ENCODE assay signal across 8 cellular contexts in genomic region chr21:42878678-42878992, GRCh38. TPM values are rescaled to one million over a fixed set of nuclear protein-coding genes. Genes with fewer than 3 reads are reported as not detected.
A peak's percentile ranks its signal among the peaks of the same experiment; 100 is the strongest.
DNase-seq lines count a peak whose midpoint lies in the region; ATAC-seq, FAIRE-seq and TF ChIP-seq lines count a peak whose summit lies in the region.

No MANE protein-coding gene starts in this region.

- no TSS peak for BruUV-seq in K562 (replicated peaks; lab: Mats Ljungman, UMichigan)

- H3K9ac ChIP-seq in K562 (ENCODE audit: insufficient read depth in 1 of 2, low read depth in 2 of 2, low read length in 2 of 2), result peak overlapping the region; percentile 94 to 98

- TF ChIP-seq RAD21 in K562 (CRISPR knock-in tag; conservative IDR thresholded peaks at IDR 0.05 in 1 of 2, IDR thresholded peaks at IDR 0.05 in 1 of 2), result no peak

- ATAC-seq in GM19025 (IDR thresholded peaks at IDR 0.05; ENCODE audit: low read depth, unreplicated experiment) (peak; percentile 9), HG03196 (IDR thresholded peaks at IDR 0.05; ENCODE audit: unreplicated experiment) (peak; percentile 33), K562 (peak; percentile 59; the same call in 2 of the 3 replicates)

- H3K4me1 ChIP-seq in K562 (replicated peaks in 1 of 2; ENCODE audit: control insufficient read depth in 2 of 2, insufficient read depth in 2 of 2, low read length in 2 of 2) (peaks cover 0 to 11% of the 10 kb centered on the region in 2 experiments; a peak in 2 of 5 replicates), mesodermal cell (ENCODE audit: control insufficient read depth, insufficient read depth, low read length, poor library complexity, severe bottlenecking) (no peaks in the 10 kb centered on the region)

- no peak for TF ChIP-seq EP300 in K562 (IDR thresholded peaks at IDR 0.05; ENCODE audit: low read length)

- H3K27me3 ChIP-seq in K562 (ENCODE audit: control insufficient read depth in 2 of 2, insufficient read depth in 2 of 2, low read length in 2 of 2), result no peaks in the 10 kb centered on the region

- no peaks in the 10 kb centered on the region for H4K20me1 ChIP-seq in K562 (replicated peaks; ENCODE audit: control insufficient read depth, insufficient read depth, low read length)

- FAIRE-seq in K562 (lab: Jason Lieb, UNC), result no peak

- H3K9me3 ChIP-seq in K562 (replicated peaks; ENCODE audit: control insufficient read depth, insufficient read depth, low read depth, low read length) (no peaks in the 10 kb centered on the region; the same call in 1 of the 2 replicates), mesodermal cell (ENCODE audit: control insufficient read depth, low read length) (no peaks in the 10 kb centered on the region)

- TF ChIP-seq CTCF in K562 (IDR thresholded peaks at IDR 0.05 in 2 of 3, conservative IDR thresholded peaks at IDR 0.05 in 1 of 3; ENCODE audit: insufficient read depth in 2 of 3, low read depth in 1 of 3, low read length in 3 of 3), result no peak

- in situ Hi-C loops in K562 (cut with MboI), result no loop called here

- TF ChIP-seq POLR2A in K562 (conservative IDR thresholded peaks at IDR 0.05), result no peak

- no peak for DNase-seq in K562 (ENCODE audit: extremely low read depth in 1 of 4, low spot score in 3 of 4)
- no peak for DNase-seq in CD1c-positive myeloid dendritic cell (ENCODE audit: extremely low spot score)
- DNase-seq in stimulated activated CD4-positive, alpha-beta T cell treated with anti-CD3 and anti-CD28 coated beads, Interleukin-1b, Interleukin-23, amount 100 ng/mL, for 48 hours, result no peak
- DNase-seq in anterior cingulate cortex (lab: John Stamatoyannopoulos, UW), result no peak
- no peak for DNase-seq in KG1 (lab: John Stamatoyannopoulos, UW)

- H3K4me3 ChIP-seq in K562 (peak overlapping the region; percentile 76), mesodermal cell (ENCODE audit: extremely low read depth, insufficient read depth, low read length, poor library complexity, severe bottlenecking) (peak overlapping the region; percentile 77)

- intact Hi-C loops in K562 (cut with micrococcal nuclease), result loop anchor here (5.0 kb wide), 2 partner anchors 44 to 94 kb away; partner anchors contain the start of gene PKNOX1

- WGBS in K562 (ENCODE audit: insufficient coverage, low coverage, missing lambda C conversion rate), result 0% methylated on average over 15 of the region's 15 CpGs
- WGBS in mesodermal cell (ENCODE audit: insufficient coverage in 2 of 2), 2 experiments, result 0 to 1% methylated on average over 11 of the region's 15 CpGs

- no peaks in the 10 kb centered on the region for H3K9me1 ChIP-seq in K562 (ENCODE audit: control insufficient read depth, insufficient read depth, low read length)

- POLR2A ChIA-PET in K562 (lab: Yijun Ruan, JAX), result interaction anchor here (0.5 to 2.1 kb wide), 6 partner anchors 8 to 80 kb away, joined by 3 to 15 read pairs (median 6); partner anchors contain the start of gene NDUFV3

- H3K27ac ChIP-seq in K562 (ENCODE audit: extremely low read depth, low read depth, low read length) (peak overlapping the region; percentile 91), mesodermal cell (ENCODE audit: low read depth, low read length, severe bottlenecking) (peak overlapping the region; percentile 91)

- H2AFZ ChIP-seq in K562 (ENCODE audit: low read depth, low read length), result peak overlapping the region; percentile 83

- CTCF ChIA-PET in K562 (lab: Yijun Ruan, JAX; ENCODE audit: low intra/inter-chr PET ratio), result no interaction called here

- peaks cover 47% of the 10 kb centered on the region for H3K36me3 ChIP-seq in K562 (ENCODE audit: control insufficient read depth, insufficient read depth, low read length)
- H3K36me3 ChIP-seq in mesodermal cell (ENCODE audit: control insufficient read depth, insufficient read depth, low read length), result peaks cover 24% of the 10 kb centered on the region

- peak overlapping the region; percentile 99 for H3K4me2 ChIP-seq in K562 (ENCODE audit: insufficient read depth, low read length)

- H3K79me2 ChIP-seq in K562 (ENCODE audit: control insufficient read depth, insufficient read depth, low read length), result peaks cover 62% of the 10 kb centered on the region

TF ChIP-seq in K562, 482 proteins besides CTCF, POLR2A, EP300 and RAD21 (continues in another document):
- 0 out of 2 replicates have a peak, but pooled peaks have one; percentile 2 for TF ChIP-seq SMC3 (conservative IDR thresholded peaks at IDR 0.05; ENCODE audit: insufficient read depth, low read depth, low read length)
- no peak for TF ChIP-seq ZFPM2 (CRISPR knock-in tag; IDR thresholded peaks at IDR 0.05)
- no peak for TF ChIP-seq THRAP3 (IDR thresholded peaks at IDR 0.05; ENCODE audit: borderline replicate concordance)
- TF ChIP-seq, protein P1, sequence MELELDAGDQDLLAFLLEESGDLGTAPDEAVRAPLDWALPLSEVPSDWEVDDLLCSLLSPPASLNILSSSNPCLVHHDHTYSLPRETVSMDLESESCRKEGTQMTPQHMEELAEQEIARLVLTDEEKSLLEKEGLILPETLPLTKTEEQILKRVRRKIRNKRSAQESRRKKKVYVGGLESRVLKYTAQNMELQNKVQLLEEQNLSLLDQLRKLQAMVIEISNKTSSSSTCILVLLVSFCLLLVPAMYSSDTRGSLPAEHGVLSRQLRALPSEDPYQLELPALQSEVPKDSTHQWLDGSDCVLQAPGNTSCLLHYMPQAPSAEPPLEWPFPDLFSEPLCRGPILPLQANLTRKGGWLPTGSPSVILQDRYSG (tag; conservative IDR thresholded peaks at IDR 0.05; ENCODE audit: low read depth), result no peak
- TF ChIP-seq ZSCAN29 (IDR thresholded peaks at IDR 0.05), result no peak

RNA-seq across cellular contexts. Expression of gene WDR4, which starts 0.7 kb away (rescaled TPM):
- total RNA-seq in K562 (2011; cell fraction: chromatin; rRNA removed; ENCODE audit: low replicate concordance), result 107 and 254 TPM in 2 replicates
- 147 and 151 TPM in 2 replicates for total RNA-seq in K562 (2011; cell fraction: nucleolus; rRNA removed)
- total RNA-seq in K562 (2011; cell fraction: nucleoplasm; rRNA removed), result 105 and 112 TPM in 2 replicates
- total RNA-seq in K562 (2014; rRNA removed), result 30.2 and 41.6 TPM in 2 replicates
- 21.4 and 29.7 TPM in 2 replicates for total RNA-seq in K562 (2014; rRNA removed; fragmentation: Illumina TruSeq; extraction: Trizol)
- total RNA-seq in K562 (2015; rRNA removed; fragmentation: Illumina TruSeq; extraction: Trizol), result 43.4 and 44.3 TPM in 2 replicates
- 95.3 and 95.4 TPM in 2 replicates for total RNA-seq in K562 (2021)
- polyA plus RNA-seq in K562 (2011; rRNA removed), result 32.1 and 32.8 TPM in 2 replicates
- polyA plus RNA-seq in K562 (2011; cell fraction: cytosol; rRNA removed), result 48.9 and 72.1 TPM in 2 replicates
- 84.3 and 132 TPM in 2 replicates for polyA plus RNA-seq in K562 (2011; cell fraction: nucleus; rRNA removed)
- polyA plus RNA-seq in K562 (2012), result 36.0 and 81.8 TPM in 2 replicates
- 48.1 and 59.6 TPM in 2 replicates for polyA plus RNA-seq in K562 (2014; fragmentation: Illumina TruSeq; extraction: Trizol)
- 10 to 100 TPM in 1 of 2 experiments, 1 to 10 TPM in 1; 5.4 to 26.3 TPM for polyA plus RNA-seq in K562 (2014; fragmentation: Nextera tagmentation; extraction: Ambion mirVana)
- polyA plus RNA-seq in K562 (2014; rRNA removed), result 76.3 and 90.2 TPM in 2 replicates
- 22.9 and 34.7 TPM in 2 replicates for polyA minus RNA-seq in K562 (2011; rRNA and poly(A)+ RNA removed)
- polyA minus RNA-seq in K562 (2011; cell fraction: cytosol; rRNA and poly(A)+ RNA removed), result 29.9 and 35.5 TPM in 2 replicates
- 51.3 and 54.0 TPM in 2 replicates for polyA minus RNA-seq in K562 (2011; cell fraction: nucleus; rRNA and poly(A)+ RNA removed)
- 6.7 TPM for polyA plus RNA-seq in mesodermal cell (2013, experiment 1 of 2)
- polyA plus RNA-seq in mesodermal cell (2013, experiment 2 of 2), result 7.6 TPM

RNA-seq across cellular contexts. Expression of gene NDUFV3, which starts 14.5 kb away (rescaled TPM):
- 82.4 and 114 TPM in 2 replicates for total RNA-seq in K562 (2011; cell fraction: chromatin; rRNA removed; ENCODE audit: low replicate concordance)
- total RNA-seq in K562 (2011; cell fraction: nucleolus; rRNA removed), result 48.2 and 54.4 TPM in 2 replicates
- 61.2 and 67.6 TPM in 2 replicates for total RNA-seq in K562 (2011; cell fraction: nucleoplasm; rRNA removed)
- 87.8 and 89.7 TPM in 2 replicates for total RNA-seq in K562 (2014; rRNA removed)
- 74.3 and 81.5 TPM in 2 replicates for total RNA-seq in K562 (2014; rRNA removed; fragmentation: Illumina TruSeq; extraction: Trizol)
- 79.7 and 80.6 TPM in 2 replicates for total RNA-seq in K562 (2015; rRNA removed; fragmentation: Illumina TruSeq; extraction: Trizol)
- 65.7 and 68.3 TPM in 2 replicates for total RNA-seq in K562 (2021)
- polyA plus RNA-seq in K562 (2011; rRNA removed), result 37.2 and 41.9 TPM in 2 replicates
- polyA plus RNA-seq in K562 (2011; cell fraction: cytosol; rRNA removed), result 43.0 and 44.1 TPM in 2 replicates
- polyA plus RNA-seq in K562 (2011; cell fraction: nucleus; rRNA removed), result 40.0 and 49.0 TPM in 2 replicates
- polyA plus RNA-seq in K562 (2012), result 58.0 and 60.8 TPM in 2 replicates
- 63.0 and 77.9 TPM in 2 replicates for polyA plus RNA-seq in K562 (2014; fragmentation: Illumina TruSeq; extraction: Trizol)
- polyA plus RNA-seq in K562 (2014; fragmentation: Nextera tagmentation; extraction: Ambion mirVana), result 10 to 100 TPM; 19.1 to 23.6 TPM
- polyA plus RNA-seq in K562 (2014; rRNA removed), result 67.2 and 80.0 TPM in 2 replicates
- 39.0 and 44.5 TPM in 2 replicates for polyA minus RNA-seq in K562 (2011; rRNA and poly(A)+ RNA removed)
- polyA minus RNA-seq in K562 (2011; cell fraction: cytosol; rRNA and poly(A)+ RNA removed), result 35.1 and 42.7 TPM in 2 replicates
- polyA minus RNA-seq in K562 (2011; cell fraction: nucleus; rRNA and poly(A)+ RNA removed), result 11.7 and 20.2 TPM in 2 replicates
- 30.8 TPM for polyA plus RNA-seq in mesodermal cell (2013, experiment 1 of 2)
- 28.9 TPM for polyA plus RNA-seq in mesodermal cell (2013, experiment 2 of 2)

RNA-seq across cellular contexts. Expression of gene ERVH48-1, which starts 46.8 kb away (rescaled TPM):
- total RNA-seq in K562 (2011; cell fraction: chromatin; rRNA removed; ENCODE audit: low replicate concordance), result 0.23 and 0.28 TPM in 2 replicates
- 0.13 TPM in 1 of 2 replicates, not detected in the other for total RNA-seq in K562 (2011; cell fraction: nucleolus; rRNA removed)
- 0.51 and 0.53 TPM in 2 replicates for total RNA-seq in K562 (2011; cell fraction: nucleoplasm; rRNA removed)
- total RNA-seq in K562 (2014; rRNA removed) (0.09 TPM in 1 of 2 replicates, not detected in the other), K562 (2014; rRNA removed; fragmentation: Illumina TruSeq; extraction: Trizol) (0.06 TPM in 1 of 2 replicates, not detected in the other), K562 (2015; rRNA removed; fragmentation: Illumina TruSeq; extraction: Trizol) (0.08 TPM in 1 of 2 replicates, not detected in the other), K562 (2021) (0.09 TPM in 1 of 2 replicates, not detected in the other)
- polyA plus RNA-seq in K562 (2011; rRNA removed) (0.22 and 0.49 TPM in 2 replicates), K562 (2014; fragmentation: Illumina TruSeq; extraction: Trizol) (0.07 and 0.16 TPM in 2 replicates), K562 (2014; fragmentation: Nextera tagmentation; extraction: Ambion mirVana) (under 1 TPM; 0.08 to 0.15 TPM), K562 (2014; rRNA removed) (0.11 and 0.20 TPM in 2 replicates)
- 0.25 and 0.32 TPM in 2 replicates for polyA plus RNA-seq in K562 (2011; cell fraction: cytosol; rRNA removed)
- 0.13 and 0.27 TPM in 2 replicates for polyA plus RNA-seq in K562 (2011; cell fraction: nucleus; rRNA removed)
- polyA plus RNA-seq in K562 (2012), result 0.28 and 0.31 TPM in 2 replicates
- 0.06 and 0.07 TPM in 2 replicates for polyA minus RNA-seq in K562 (2011; rRNA and poly(A)+ RNA removed)
- not detected in 2 replicates for polyA minus RNA-seq in K562 (2011; cell fraction: cytosol; rRNA and poly(A)+ RNA removed)
- not detected in 2 replicates for polyA minus RNA-seq in K562 (2011; cell fraction: nucleus; rRNA and poly(A)+ RNA removed)
- polyA plus RNA-seq in mesodermal cell (2013, experiment 1 of 2), result 34.9 TPM
- polyA plus RNA-seq in mesodermal cell (2013, experiment 2 of 2), result 42.0 TPM

Comparison
In these comparisons a context has a peak if more than half of its experiments do, and no peak if none do; other contexts are left out.
1. ATAC-seq: peak in every context shown above with its lines; median percentile 59 in K562; 33 in HG03196; 9 in GM19025.